Comparison of ENCODE assay signal across 9 cellular contexts in the genomic region with DNA sequence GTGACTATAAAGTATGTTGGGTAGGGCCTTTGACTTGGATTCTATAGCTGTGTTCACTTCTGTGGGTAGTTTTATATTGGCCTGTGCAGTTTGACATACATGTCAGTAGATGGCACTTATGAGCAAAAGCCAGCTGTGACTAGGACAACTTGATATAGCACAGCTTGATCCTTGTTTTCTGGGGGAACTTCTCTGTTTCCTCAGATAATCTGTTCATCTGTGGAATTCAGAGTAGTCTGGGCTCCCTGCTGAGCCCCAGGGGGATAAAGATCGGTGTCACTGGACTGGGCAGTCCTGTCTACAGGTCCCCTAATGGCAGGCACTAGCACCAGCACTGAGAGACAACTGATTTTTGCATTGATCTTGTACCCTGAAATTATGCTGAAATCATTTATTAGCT. TPM values are rescaled to one million over a fixed set of nuclear protein-coding genes. Genes with fewer than 3 reads are reported as not detected.
DNase-seq lines count a peak whose midpoint lies in the region; ATAC-seq, FAIRE-seq and TF ChIP-seq lines count a peak whose summit lies in the region.
"Had no signal": no experiment of that assay in that cellular context is flagged by ENCODE, and none has a peak within 500 bp of the region (broad histone marks: within the 10 kb centered on the region; RNA-seq: fewer than 3 reads in every experiment).

No MANE protein-coding gene starts in this region.

- no peaks in the 10 kb centered on the region for H3K27me3 Mint-ChIP-seq in T-helper 2 cell treated with Interferon-gamma antibody and Interleukin-4, amounts not matched to agents 5 μg/mL and 100 μg/mL, for 36 hours (ENCODE audit: low read depth)
- no peaks in the 10 kb centered on the region for H3K27me3 Mint-ChIP-seq in activated CD8-positive, alpha-beta memory T cell treated with anti-CD3 and anti-CD28 coated beads, Interleukin-2, amount 10 ng/mL, durations not matched to agents 7 days and 5 days

- no peak overlapping the region for H3K4me3 Mint-ChIP-seq in T-helper 2 cell treated with Interferon-gamma antibody and Interleukin-4, amounts not matched to agents 5 μg/mL and 100 μg/mL, for 36 hours
- H3K4me3 Mint-ChIP-seq in activated CD8-positive, alpha-beta memory T cell treated with anti-CD3 and anti-CD28 coated beads, Interleukin-2, amount 10 ng/mL, durations not matched to agents 7 days and 5 days, result no peak overlapping the region

- no peaks in the 10 kb centered on the region for H3K36me3 Mint-ChIP-seq in T-helper 2 cell treated with Interferon-gamma antibody and Interleukin-4, amounts not matched to agents 5 μg/mL and 100 μg/mL, for 36 hours (ENCODE audit: low read depth)
- H3K36me3 Mint-ChIP-seq in activated CD8-positive, alpha-beta memory T cell treated with anti-CD3 and anti-CD28 coated beads, Interleukin-2, amount 10 ng/mL, durations not matched to agents 7 days and 5 days, result no peaks in the 10 kb centered on the region

- ATAC-seq in GM21390 (IDR thresholded peaks at IDR 0.05; ENCODE audit: unreplicated experiment), result peak; percentile 64
- ATAC-seq in activated CD8-positive, alpha-beta memory T cell treated with anti-CD3 and anti-CD28 coated beads, Interleukin-2, amount 10 ng/mL, durations not matched to agents 7 days and 5 days, result no peak

- peak; percentile 81 for TF ChIP-seq CTCF in LNCAP (IDR thresholded peaks at IDR 0.05)

- no peak overlapping the region for H3K27ac Mint-ChIP-seq in T-helper 2 cell treated with Interferon-gamma antibody and Interleukin-4, amounts not matched to agents 5 μg/mL and 100 μg/mL, for 36 hours
- no peak overlapping the region for H3K27ac Mint-ChIP-seq in activated CD8-positive, alpha-beta memory T cell treated with anti-CD3 and anti-CD28 coated beads, Interleukin-2, amount 10 ng/mL, durations not matched to agents 7 days and 5 days

- DNase-seq in DMS53 (lab: John Stamatoyannopoulos, UW) (peak; percentile 83), iPS DF 4.7 (ENCODE audit: extremely low read depth, low spot score) (peak; percentile 41), occipital lobe (lab: John Stamatoyannopoulos, UW) (no peak)
- DNase-seq in T-helper 2 cell treated with Interferon-gamma antibody and Interleukin-4, amounts not matched to agents 5 μg/mL and 100 μg/mL, for 36 hours (ENCODE audit: low spot score), result no peak
- DNase-seq in activated CD8-positive, alpha-beta memory T cell treated with anti-CD3 and anti-CD28 coated beads, Interleukin-2, amount 10 ng/mL, durations not matched to agents 7 days and 5 days, result no peak
- DNase-seq: left cardiac atrium had no signal

- CTCF ChIA-PET in activated CD8-positive, alpha-beta memory T cell treated with anti-CD3 and anti-CD28 coated beads, Interleukin-2, amount 10 ng/mL, durations not matched to agents 7 days and 5 days (lab: Charles Lee), result interaction anchor here (1.6 kb wide), 1 partner anchor 11 kb away, joined by 3 read pairs; no protein-coding TSS in a partner anchor

- no peaks in the 10 kb centered on the region for H3K9me3 Mint-ChIP-seq in T-helper 2 cell treated with Interferon-gamma antibody and Interleukin-4, amounts not matched to agents 5 μg/mL and 100 μg/mL, for 36 hours
- no peaks in the 10 kb centered on the region for H3K9me3 Mint-ChIP-seq in activated CD8-positive, alpha-beta memory T cell treated with anti-CD3 and anti-CD28 coated beads, Interleukin-2, amount 10 ng/mL, durations not matched to agents 7 days and 5 days (ENCODE audit: low read depth)

- peak; percentile 3 for FAIRE-seq in TTC549 (lab: Jason Lieb, UNC)

- no peaks in the 10 kb centered on the region for H3K4me1 Mint-ChIP-seq in T-helper 2 cell treated with Interferon-gamma antibody and Interleukin-4, amounts not matched to agents 5 μg/mL and 100 μg/mL, for 36 hours (ENCODE audit: low read depth)
- no peaks in the 10 kb centered on the region for H3K4me1 Mint-ChIP-seq in activated CD8-positive, alpha-beta memory T cell treated with anti-CD3 and anti-CD28 coated beads, Interleukin-2, amount 10 ng/mL, durations not matched to agents 7 days and 5 days

RNA-seq across cellular contexts. Expression of gene CYP2C9, which starts 25.4 kb away (rescaled TPM):
- not detected for total RNA-seq in occipital lobe
- not detected for total RNA-seq in activated CD8-positive, alpha-beta memory T cell treated with anti-CD3 and anti-CD28 coated beads, Interleukin-2, amount 10 ng/mL, durations not matched to agents 7 days and 5 days

Comparison
In these comparisons a context has a peak if more than half of its experiments do, and no peak if none do; other contexts are left out.
1. DNase-seq: peak in DMS53 (single experiment) and iPS DF 4.7 (single experiment); none in occipital lobe (single experiment), T-helper 2 cell treated with Interferon-gamma antibody and Interleukin-4, amounts not matched to agents 5 μg/mL and 100 μg/mL, for 36 hours (single experiment) and activated CD8-positive, alpha-beta memory T cell treated with anti-CD3 and anti-CD28 coated beads, Interleukin-2, amount 10 ng/mL, durations not matched to agents 7 days and 5 days (single experiment).